27 cellular contexts compared by ENCODE assay signal in the genomic region with DNA sequence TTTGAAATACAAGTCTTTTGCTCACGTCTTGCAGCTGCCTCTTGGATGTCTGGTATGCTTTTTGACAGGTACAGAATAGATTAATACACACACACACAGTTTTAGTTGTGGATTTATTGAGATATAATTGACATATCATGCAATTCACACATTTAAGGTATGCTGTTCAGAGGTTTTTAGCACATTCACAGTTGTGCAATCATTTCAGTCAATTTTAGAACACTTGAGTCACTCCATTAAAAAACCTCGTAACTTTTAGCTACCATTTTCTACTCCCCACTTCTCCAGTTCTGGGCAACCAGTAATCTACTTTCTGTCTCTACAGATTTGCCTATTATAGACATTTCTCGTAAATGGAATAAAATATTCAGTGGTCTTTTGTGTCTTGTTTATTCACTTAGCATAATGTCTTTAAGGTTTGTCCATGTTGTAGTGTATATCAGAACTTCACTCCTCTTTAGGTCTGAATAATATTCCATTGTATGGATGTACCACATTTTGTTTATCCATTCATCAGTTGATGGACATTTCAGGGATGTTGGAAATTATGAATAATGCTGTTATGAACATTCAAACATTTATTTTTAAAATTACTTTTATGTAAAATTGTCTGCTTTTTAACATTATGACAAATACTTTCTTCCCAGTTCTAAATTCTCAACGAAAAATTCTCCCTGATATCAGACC.
"Had no signal": no experiment of that assay in that cellular context is flagged by ENCODE, and none has a peak within 500 bp of the region (broad histone marks: within the 10 kb centered on the region; RNA-seq: fewer than 3 reads in every experiment).

No MANE protein-coding gene starts in this region.

- H3K27ac Mint-ChIP-seq: activated CD4-positive, alpha-beta memory T cell treated with anti-CD3 and anti-CD28 coated beads, Interleukin-2, amount 10 ng/mL, durations not matched to agents 7 days and 5 days; activated CD4-positive, alpha-beta T cell treated with anti-CD3 and anti-CD28 coated beads, Interleukin-2, amount 10 ng/mL, durations not matched to agents 7 days and 5 days; activated naive CD8-positive, alpha-beta T cell; progenitor cell of endocrine pancreas; stimulated activated naive CD8-positive, alpha-beta T cell treated with anti-CD3 and anti-CD28 coated beads, Interleukin-15, Interleukin-2, amounts not matched to agents 100 ng/mL and 50 ng/mL, for 24 hours had no signal

- ATAC-seq: activated T-cell treated with anti-CD3 and anti-CD28 coated beads, Interleukin-2, amount 50 U/mL, for 4 hours; gastrocnemius medialis; left cardiac atrium; left ventricle myocardium superior; mucosa of descending colon; natural killer cell treated with Interleukin-12 subunit alpha and Interleukin-12 subunit beta and Interleukin-15 and Interleukin-18, amount 100 ng/mL, for 72 hours; right lobe of liver had no signal

- H3K27me3 ChIP-seq: colonic mucosa, gastrocnemius medialis, right lobe of liver, uterus had no signal

- H3K4me1 ChIP-seq: uterus had no signal

- DNase-seq: activated CD4-positive, alpha-beta memory T cell treated with anti-CD3 and anti-CD28 coated beads, Interleukin-2, amount 10 ng/mL, durations not matched to agents 7 days and 5 days; activated CD4-positive, alpha-beta T cell treated with anti-CD3 and anti-CD28 coated beads for 1 hour; activated CD4-positive, alpha-beta T cell treated with anti-CD3 and anti-CD28 coated beads, Interleukin-2, amount 10 ng/mL, durations not matched to agents 7 days and 5 days; activated naive CD4-positive, alpha-beta T cell treated with Interleukin-2 at 50 U/mL for 16 hours; activated T-cell treated with anti-CD3 and anti-CD28 coated beads, Interleukin-2, amount 50 U/mL, for 4 hours; anterior cingulate cortex; colonic mucosa; effector CD8-positive, alpha-beta T cell; erythroblast; gastrocnemius medialis; glutamatergic neuron; islet precursor cell; left cardiac atrium; left ventricle myocardium superior; mucosa of descending colon; right lobe of liver; stimulated activated CD4-positive, alpha-beta T cell treated with anti-CD3 and anti-CD28 coated beads, Interleukin-12 subunit alpha, Interleukin-12 subunit beta, amount 100 ng/mL, for 4 hours; stimulated activated CD4-positive, alpha-beta T cell treated with anti-CD3 and anti-CD28 coated beads, Interleukin-4, amount 100 ng/mL, for 1 hour; T1000; trophoblast cell; uterus had no signal

- H3K9me3 Mint-ChIP-seq: activated CD4-positive, alpha-beta memory T cell treated with anti-CD3 and anti-CD28 coated beads, Interleukin-2, amount 10 ng/mL, durations not matched to agents 7 days and 5 days; activated CD4-positive, alpha-beta T cell treated with anti-CD3 and anti-CD28 coated beads, Interleukin-2, amount 10 ng/mL, durations not matched to agents 7 days and 5 days; activated T-cell treated with anti-CD3 and anti-CD28 coated beads, Interleukin-2, amount 50 U/mL, for 4 hours; natural killer cell treated with Interleukin-12 subunit alpha and Interleukin-12 subunit beta and Interleukin-15 and Interleukin-18, amount 100 ng/mL, for 72 hours; stimulated activated naive CD8-positive, alpha-beta T cell treated with anti-CD3 and anti-CD28 coated beads, Interleukin-15, Interleukin-2, amounts not matched to agents 100 ng/mL and 50 ng/mL, for 24 hours had no signal

- H3K36me3 ChIP-seq: colonic mucosa, thoracic aorta, uterus had no signal

- H3K9me3 ChIP-seq: colonic mucosa, gastrocnemius medialis, mucosa of descending colon, right lobe of liver, thoracic aorta, uterus had no signal

- H3K27me3 Mint-ChIP-seq: activated naive CD8-positive, alpha-beta T cell; progenitor cell of endocrine pancreas; stimulated activated naive CD8-positive, alpha-beta T cell treated with anti-CD3 and anti-CD28 coated beads, Interleukin-15, Interleukin-2, amounts not matched to agents 100 ng/mL and 50 ng/mL, for 24 hours had no signal

- H3K27ac ChIP-seq: colonic mucosa, gastrocnemius medialis, right lobe of liver, thoracic aorta, uterus had no signal

- H3K36me3 Mint-ChIP-seq: activated naive CD8-positive, alpha-beta T cell; natural killer cell treated with Interleukin-12 subunit alpha and Interleukin-12 subunit beta and Interleukin-15 and Interleukin-18, amount 100 ng/mL, for 72 hours had no signal

- H3K4me3 Mint-ChIP-seq: activated CD4-positive, alpha-beta T cell treated with anti-CD3 and anti-CD28 coated beads, Interleukin-2, amount 10 ng/mL, durations not matched to agents 7 days and 5 days had no signal

- H3K4me3 ChIP-seq: colonic mucosa, gastrocnemius medialis, mucosa of descending colon, right lobe of liver, skin epidermis, thoracic aorta, uterus had no signal
